In genomic region chr16:50268352-50268751, GRCh38 we compare ENCODE assay signal across 14 cellular contexts. TPM values are rescaled to one million over a fixed set of nuclear protein-coding genes. Genes with fewer than 3 reads are reported as not detected.
DNase-seq lines count a peak whose midpoint lies in the region; ATAC-seq and TF ChIP-seq lines count a peak whose summit lies in the region.
"Had no signal": no experiment of that assay in that cellular context is flagged by ENCODE, and none has a peak within 500 bp of the region (broad histone marks: within the 10 kb centered on the region; RNA-seq: fewer than 3 reads in every experiment).

No MANE protein-coding gene starts in this region.

- H3K36me3 ChIP-seq in sigmoid colon (no peaks in the 10 kb centered on the region), PC-3 (ENCODE audit: low read depth, low read length) (no peaks in the 10 kb centered on the region)
- H3K36me3 ChIP-seq: colonic mucosa had no signal

- no peak overlapping the region for H3K4me3 ChIP-seq in sigmoid colon
- H3K4me3 ChIP-seq in PC-3 (ENCODE audit: low read length), result no peak overlapping the region
- H3K4me3 ChIP-seq: A549, smooth muscle cell had no signal

- peaks cover 73% of the 10 kb centered on the region for H3K4me1 Mint-ChIP-seq in T-helper 1 cell treated with Interleukin-12 subunit alpha and Interleukin-12 subunit beta and Interleukin-4 antibody, amounts not matched to agents 30 μg/mL and 1 μg/mL, for 36 hours (ENCODE audit: low read depth)
- H3K4me1 Mint-ChIP-seq in activated naive CD8-positive, alpha-beta T cell treated with anti-CD3 and anti-CD28 coated beads, Interleukin-2, amount 10 ng/mL, durations not matched to agents 7 days and 5 days, result peaks cover 78% of the 10 kb centered on the region

- no TSS peak for BruUV-seq in PC-3 (replicated peaks; lab: Mats Ljungman, UMichigan)

- no peak for TF ChIP-seq POLR2A in sigmoid colon (IDR thresholded peaks at IDR 0.05)

- H3K4me3 Mint-ChIP-seq in T-helper 1 cell treated with Interleukin-12 subunit alpha and Interleukin-12 subunit beta and Interleukin-4 antibody, amounts not matched to agents 30 μg/mL and 1 μg/mL, for 36 hours, result peak overlapping the region; percentile 95
- H3K4me3 Mint-ChIP-seq in activated naive CD8-positive, alpha-beta T cell treated with anti-CD3 and anti-CD28 coated beads, Interleukin-2, amount 10 ng/mL, durations not matched to agents 7 days and 5 days, result peak overlapping the region; percentile 93

- H3F3A ChIP-seq in PC-3 (ENCODE audit: low read length, unreplicated experiment), result no peaks in the 10 kb centered on the region

- H3K27ac Mint-ChIP-seq in T-helper 1 cell treated with Interleukin-12 subunit alpha and Interleukin-12 subunit beta and Interleukin-4 antibody, amounts not matched to agents 30 μg/mL and 1 μg/mL, for 36 hours, result peak overlapping the region; percentile 74
- peak overlapping the region; percentile 94 for H3K27ac Mint-ChIP-seq in activated naive CD8-positive, alpha-beta T cell treated with anti-CD3 and anti-CD28 coated beads, Interleukin-2, amount 10 ng/mL, durations not matched to agents 7 days and 5 days

- no peaks in the 10 kb centered on the region for H3K27me3 Mint-ChIP-seq in T-helper 1 cell treated with Interleukin-12 subunit alpha and Interleukin-12 subunit beta and Interleukin-4 antibody, amounts not matched to agents 30 μg/mL and 1 μg/mL, for 36 hours (ENCODE audit: low read depth)
- H3K27me3 Mint-ChIP-seq in activated naive CD8-positive, alpha-beta T cell treated with anti-CD3 and anti-CD28 coated beads, Interleukin-2, amount 10 ng/mL, durations not matched to agents 7 days and 5 days, result no peaks in the 10 kb centered on the region

- H3K36me3 Mint-ChIP-seq in T-helper 1 cell treated with Interleukin-12 subunit alpha and Interleukin-12 subunit beta and Interleukin-4 antibody, amounts not matched to agents 30 μg/mL and 1 μg/mL, for 36 hours (ENCODE audit: low read depth), result peaks cover 32% of the 10 kb centered on the region
- H3K36me3 Mint-ChIP-seq in activated naive CD8-positive, alpha-beta T cell treated with anti-CD3 and anti-CD28 coated beads, Interleukin-2, amount 10 ng/mL, durations not matched to agents 7 days and 5 days, result peaks cover 10% of the 10 kb centered on the region

- intact Hi-C loops in sigmoid colon (cut with DNase I) (no loop called here), PC-3 (cut with micrococcal nuclease) (no loop called here)

- H3K27ac ChIP-seq in sigmoid colon (no peak overlapping the region), PC-3 (ENCODE audit: low read length) (no peak overlapping the region)
- H3K27ac ChIP-seq: A549 had no signal

- CTCF ChIA-PET in PC-3 (lab: Charles Lee), result no interaction called here

- TF ChIP-seq EP300 in sigmoid colon (IDR thresholded peaks at IDR 0.05), result no peak

- POLR2A ChIA-PET in activated naive CD8-positive, alpha-beta T cell treated with anti-CD3 and anti-CD28 coated beads, Interleukin-2, amount 10 ng/mL, durations not matched to agents 7 days and 5 days (lab: Charles Lee), result interaction anchor here (0.7 to 5.6 kb wide), 5 partner anchors 12 to 413 kb away, joined by 4 to 51 read pairs (median 6); partner anchors contain the start of gene SNX20
- POLR2A ChIA-PET in PC-3 (lab: Charles Lee; ENCODE audit: unreplicated experiment), result no interaction called here

- H3K9ac ChIP-seq in PC-3 (ENCODE audit: low read length), result no peak overlapping the region

- H3K4me1 ChIP-seq in sigmoid colon (peaks cover 0 to 11% (median 10%) of the 10 kb centered on the region in 4 donors), PC-3 (ENCODE audit: insufficient read depth, low read length) (peaks cover 20% of the 10 kb centered on the region)

- WGBS in sigmoid colon, 2 donors, result 70 to 74% methylated on average over 5 of the region's 5 CpGs

- H3K27me3 ChIP-seq in sigmoid colon (no peaks in the 10 kb centered on the region), PC-3 (ENCODE audit: low read length) (no peaks in the 10 kb centered on the region)
- H3K27me3 ChIP-seq: colonic mucosa had no signal

- DNase-seq in T-helper 1 cell (no peak), NCI-H524 (lab: John Stamatoyannopoulos, UW) (peak; percentile 41 to 55), sigmoid colon (peak; percentile 42), NCI-H446 (lab: John Stamatoyannopoulos, UW) (no peak), PC-3 (no peak)
- DNase-seq in activated naive CD8-positive, alpha-beta T cell treated with anti-CD3 and anti-CD28 coated beads, Interleukin-2, amount 10 ng/mL, durations not matched to agents 7 days and 5 days, result no peak
- DNase-seq: activated CD4-positive, alpha-beta T cell treated with anti-CD3 and anti-CD28 coated beads, Interleukin-2, amount 50 U/mL, for 48 hours; NCI-H2227 treated with DMSO at 0.1 percent for 48 hours had no signal

- H3K9me3 ChIP-seq in sigmoid colon, result no peaks in the 10 kb centered on the region
- no peaks in the 10 kb centered on the region for H3K9me3 ChIP-seq in PC-3 (ENCODE audit: low read length)
- H3K9me3 ChIP-seq: A549, colonic mucosa had no signal

- H4K20me1 ChIP-seq in PC-3 (ENCODE audit: low read length), result no peaks in the 10 kb centered on the region

- ATAC-seq in activated naive CD8-positive, alpha-beta T cell treated with anti-CD3 and anti-CD28 coated beads, Interleukin-2, amount 10 ng/mL, durations not matched to agents 7 days and 5 days (ENCODE audit: low read depth), result no peak
- no peak for ATAC-seq in PC-3
- no peak for ATAC-seq in HG02884 (IDR thresholded peaks at IDR 0.05; ENCODE audit: unreplicated experiment)
- ATAC-seq: A549, HCT116 had no signal

- H3K4me2 ChIP-seq in PC-3 (ENCODE audit: low read length), result no peak overlapping the region
- H3K4me2 ChIP-seq: A549, smooth muscle cell had no signal

- H3K9me2 ChIP-seq in PC-3 (replicated peaks; ENCODE audit: low read length), result no peaks in the 10 kb centered on the region

- no peak for TF ChIP-seq CTCF in sigmoid colon (IDR thresholded peaks at IDR 0.05)
- TF ChIP-seq CTCF in PC-3 (conservative IDR thresholded peaks at IDR 0.05; ENCODE audit: low read depth, low read length), result no peak

- H3K79me2 ChIP-seq in PC-3 (ENCODE audit: low read length), result 0 out of 2 replicates have a peak, but pooled peaks cover 10% of the 10 kb centered on the region

- no peaks in the 10 kb centered on the region for H3K9me3 Mint-ChIP-seq in T-helper 1 cell treated with Interleukin-12 subunit alpha and Interleukin-12 subunit beta and Interleukin-4 antibody, amounts not matched to agents 30 μg/mL and 1 μg/mL, for 36 hours
- no peaks in the 10 kb centered on the region for H3K9me3 Mint-ChIP-seq in activated naive CD8-positive, alpha-beta T cell treated with anti-CD3 and anti-CD28 coated beads, Interleukin-2, amount 10 ng/mL, durations not matched to agents 7 days and 5 days

- no peak overlapping the region for H2AFZ ChIP-seq in PC-3 (ENCODE audit: low read length)

RNA-seq across cellular contexts. Expression of gene ADCY7, which starts 2.0 kb away (rescaled TPM):
- total RNA-seq in activated naive CD8-positive, alpha-beta T cell treated with anti-CD3 and anti-CD28 coated beads, Interleukin-2, amount 10 ng/mL, durations not matched to agents 7 days and 5 days, result 100 to 1,000 TPM; 172 to 177 TPM
- total RNA-seq in sigmoid colon, result 10 to 100 TPM in 3 of 4 donors, 1 to 10 TPM in 1; 8.9 to 16.8 (median 11.3) TPM
- 10 to 100 TPM in 1 of 3 donors, 1 to 10 TPM in 2; 1.2 to 24.0 (median 1.8) TPM for polyA plus RNA-seq in sigmoid colon
- total RNA-seq in PC-3 (2014; rRNA removed), result 13.1 and 14.1 TPM in 2 replicates

Comparison
In these comparisons a context has a peak if more than half of its experiments do, and no peak if none do; other contexts are left out.
1. DNase-seq: peak in NCI-H524 (2 of 2) and sigmoid colon (single experiment); none in T-helper 1 cell (0 of 5), activated naive CD8-positive, alpha-beta T cell treated with anti-CD3 and anti-CD28 coated beads, Interleukin-2, amount 10 ng/mL, durations not matched to agents 7 days and 5 days (single experiment), NCI-H446 (0 of 2) and PC-3 (single experiment).
2. RNA of gene ADCY7, which starts 2.0 kb away (total RNA-seq): 172 to 177 TPM in activated naive CD8-positive, alpha-beta T cell treated with anti-CD3 and anti-CD28 coated beads, Interleukin-2, amount 10 ng/mL, durations not matched to agents 7 days and 5 days; 13.1 to 14.1 TPM in PC-3 and 8.9 to 16.8 TPM in sigmoid colon; every median in the first group is over 4 times any median in the second.